ENCODE assay signal across 11 cellular contexts in genomic region chr1:8903410-8903809, GRCh38. TPM values are rescaled to one million over a fixed set of nuclear protein-coding genes. Genes with fewer than 3 reads are reported as not detected.
A peak's percentile ranks its signal among the peaks of the same experiment; 100 is the strongest.
DNase-seq lines count a peak whose midpoint lies in the region; ATAC-seq, FAIRE-seq and TF ChIP-seq lines count a peak whose summit lies in the region.
"Had no signal": no experiment of that assay in that cellular context is flagged by ENCODE, and none has a peak within 500 bp of the region (broad histone marks: within the 10 kb centered on the region; RNA-seq: fewer than 3 reads in every experiment).

No MANE protein-coding gene starts in this region.

- no peaks in the 10 kb centered on the region for H3K27me3 ChIP-seq in HL-60 (ENCODE audit: insufficient read depth, poor library complexity, severe bottlenecking)
- no peaks in the 10 kb centered on the region for H3K27me3 ChIP-seq in keratinocyte (ENCODE audit: control insufficient read depth, extremely low read depth, insufficient read depth, low read length)
- no peaks in the 10 kb centered on the region for H3K27me3 ChIP-seq in right cardiac atrium (ENCODE audit: control insufficient read depth, insufficient read depth)

- intact Hi-C loops in right cardiac atrium (cut with DNase I): no loop called here

- H3K9me3 ChIP-seq in keratinocyte (ENCODE audit: control insufficient read depth, low read depth, low read length) (no peaks in the 10 kb centered on the region), right cardiac atrium (ENCODE audit: control insufficient read depth, low read length) (no peaks in the 10 kb centered on the region)

- H3K4me2 ChIP-seq in keratinocyte (ENCODE audit: control insufficient read depth, extremely low read depth, insufficient read depth, low read depth, low read length): peak overlapping the region; percentile 53

- no peak for TF ChIP-seq CTCF in HL-60 (IDR thresholded peaks at IDR 0.05; ENCODE audit: insufficient read depth, low read length)
- peak in 2 of 3 experiments; percentile 15 to 50 for TF ChIP-seq CTCF in keratinocyte (optimal IDR thresholded peaks at IDR 0.05 in 1 of 3, IDR thresholded peaks at IDR 0.05 in 1 of 3, conservative IDR thresholded peaks at IDR 0.05 in 1 of 3; ENCODE audit: extremely low read depth in 1 of 3, insufficient read depth in 2 of 3, low read length in 3 of 3)

- H3K27me3 Mint-ChIP-seq in activated naive CD8-positive, alpha-beta T cell treated with anti-CD3 and anti-CD28 coated beads for 36 hours: no peaks in the 10 kb centered on the region

- DNase-seq in A172 (ENCODE audit: low spot score): peak; percentile 38
- DNase-seq in HL-60 (ENCODE audit: low read depth in 1 of 2, low spot score in 1 of 2): peak; percentile 33 to 71
- no peak for DNase-seq in activated naive CD8-positive, alpha-beta T cell treated with anti-CD3 and anti-CD28 coated beads for 36 hours
- DNase-seq in keratinocyte (ENCODE audit: low read depth, low spot score): no peak
- no peak for DNase-seq in NCI-H2171 treated with DMSO at 0.1 percent for 48 hours (lab: John Stamatoyannopoulos, UW)
- DNase-seq in NCI-H1436 treated with DMSO at 0.1 percent for 48 hours (lab: John Stamatoyannopoulos, UW): no peak
- DNase-seq in right cardiac atrium: no peak
- DNase-seq in LoVo (ENCODE audit: low spot score): no peak
- DNase-seq: activated gamma-delta T cell treated with Interleukin-2 at 50 U/mL for 16 hours had no signal

- no peak for ATAC-seq in right cardiac atrium

- H3K79me2 ChIP-seq in keratinocyte (ENCODE audit: control insufficient read depth, insufficient read depth, low read length): no peaks in the 10 kb centered on the region

- H3K27ac Mint-ChIP-seq in activated naive CD8-positive, alpha-beta T cell treated with anti-CD3 and anti-CD28 coated beads for 36 hours: peak overlapping the region; percentile 39

- H3K36me3 ChIP-seq in keratinocyte (ENCODE audit: control insufficient read depth in 2 of 2, extremely low read depth in 1 of 2, insufficient read depth in 2 of 2, low read length in 2 of 2): no peaks in the 10 kb centered on the region

- no peak overlapping the region for H2AFZ ChIP-seq in keratinocyte (ENCODE audit: control insufficient read depth, low read length)

- peaks cover 39% of the 10 kb centered on the region for H3K4me1 ChIP-seq in keratinocyte (ENCODE audit: control insufficient read depth, extremely low read depth, insufficient read depth, low read length)
- H3K4me1 ChIP-seq in right cardiac atrium (ENCODE audit: control insufficient read depth, insufficient read depth, low read length): peaks cover 5% of the 10 kb centered on the region

- no peak overlapping the region for H3K4me3 Mint-ChIP-seq in activated naive CD8-positive, alpha-beta T cell treated with anti-CD3 and anti-CD28 coated beads for 36 hours

- WGBS in right cardiac atrium: 96% methylated on average over 6 of the region's 6 CpGs

- peaks cover 42% of the 10 kb centered on the region for H3K36me3 Mint-ChIP-seq in activated naive CD8-positive, alpha-beta T cell treated with anti-CD3 and anti-CD28 coated beads for 36 hours

- no peaks in the 10 kb centered on the region for H4K20me1 ChIP-seq in keratinocyte (ENCODE audit: control insufficient read depth, extremely low read depth, insufficient read depth, low read length)

- H3K9me1 ChIP-seq in keratinocyte (ENCODE audit: control insufficient read depth, extremely low read depth, insufficient read depth, low read length): no peaks in the 10 kb centered on the region

- H3K9me3 Mint-ChIP-seq in activated naive CD8-positive, alpha-beta T cell treated with anti-CD3 and anti-CD28 coated beads for 36 hours: peaks cover 5% of the 10 kb centered on the region

- no peak overlapping the region for H3K27ac ChIP-seq in HL-60 (replicated peaks)
- H3K27ac ChIP-seq in keratinocyte (ENCODE audit: control insufficient read depth, insufficient read depth, low read length): peak overlapping the region; percentile 71
- H3K27ac ChIP-seq in right cardiac atrium (ENCODE audit: low read length): no peak overlapping the region

- no peak for FAIRE-seq in keratinocyte (lab: Jason Lieb, UNC)
- FAIRE-seq: D721Med, frontal cortex had no signal

- no peak overlapping the region for H3K9ac ChIP-seq in keratinocyte (ENCODE audit: control insufficient read depth, extremely low read depth, insufficient read depth, low read length)

- dilution Hi-C loops in keratinocyte (cut with MboI; ENCODE audit: extremely low pct_ligation_motif_present, low sequenced_read_pairs): no loop called here

- H3K4me1 Mint-ChIP-seq in activated naive CD8-positive, alpha-beta T cell treated with anti-CD3 and anti-CD28 coated beads for 36 hours: peaks cover 56% of the 10 kb centered on the region

- no peak overlapping the region for H3K4me3 ChIP-seq in HL-60 (replicated peaks; ENCODE audit: insufficient read depth, low read length)
- H3K4me3 ChIP-seq in keratinocyte (ENCODE audit: control insufficient read depth in 2 of 3, extremely low read depth in 1 of 3, insufficient read depth in 2 of 3, low read depth in 1 of 3, low read length in 3 of 3): no peak overlapping the region
- H3K4me3 ChIP-seq in right cardiac atrium (ENCODE audit: low read length): no peak overlapping the region

RNA-seq across cellular contexts. Expression of gene ENO1, which starts 24.9 kb away (rescaled TPM):
- total RNA-seq in A172 (2014; rRNA removed; shearing (Covaris generic)): 1,393 and 1,401 TPM in 2 replicates
- 1,000 to 10,000 TPM; 3,744 to 3,761 TPM for total RNA-seq in activated naive CD8-positive, alpha-beta T cell treated with anti-CD3 and anti-CD28 coated beads for 36 hours
- 1,831 to 2,152 TPM (median 1,908 TPM) in 3 replicates for polyA plus RNA-seq in keratinocyte
- 5,319 TPM for polyA plus RNA-seq in keratinocyte (2011; ENCODE audit: low read depth)
- polyA plus RNA-seq in keratinocyte (2011; cell fraction: cytosol; rRNA removed): 1,516 and 1,792 TPM in 2 replicates
- 1,367 and 1,540 TPM in 2 replicates for polyA plus RNA-seq in keratinocyte (2011; cell fraction: nucleus; rRNA removed)
- 973 and 2,209 TPM in 2 replicates for polyA plus RNA-seq in keratinocyte (2012; ENCODE audit: low replicate concordance)
- 2,026 to 2,762 TPM (median 2,694 TPM) in 3 replicates for polyA minus RNA-seq in keratinocyte
- 1,962 TPM for polyA minus RNA-seq in keratinocyte (2011; cell fraction: cytosol; rRNA and poly(A)+ RNA removed)
- polyA minus RNA-seq in keratinocyte (2011; cell fraction: nucleus; rRNA and poly(A)+ RNA removed): 651 and 812 TPM in 2 replicates
- 100 to 1,000 TPM; 146 to 335 (median 212) TPM for total RNA-seq in right cardiac atrium
- 138 TPM for polyA plus RNA-seq in right cardiac atrium

RNA-seq across cellular contexts. Expression of gene CA6, which starts 42.3 kb away (rescaled TPM):
- not detected in 2 replicates for total RNA-seq in A172 (2014; rRNA removed; shearing (Covaris generic))
- 10 to 100 TPM; 12.3 to 13.7 TPM for total RNA-seq in activated naive CD8-positive, alpha-beta T cell treated with anti-CD3 and anti-CD28 coated beads for 36 hours
- polyA plus RNA-seq in keratinocyte (not detected in 3 replicates), right cardiac atrium (not detected)
- not detected for polyA plus RNA-seq in keratinocyte (2011; ENCODE audit: low read depth)
- not detected in 2 replicates for polyA plus RNA-seq in keratinocyte (2011; cell fraction: cytosol; rRNA removed)
- polyA plus RNA-seq in keratinocyte (2011; cell fraction: nucleus; rRNA removed): not detected in 2 replicates
- not detected in 2 replicates for polyA plus RNA-seq in keratinocyte (2012; ENCODE audit: low replicate concordance)
- not detected in 3 replicates for polyA minus RNA-seq in keratinocyte
- polyA minus RNA-seq in keratinocyte (2011; cell fraction: cytosol; rRNA and poly(A)+ RNA removed): not detected
- polyA minus RNA-seq in keratinocyte (2011; cell fraction: nucleus; rRNA and poly(A)+ RNA removed): not detected in 2 replicates
- total RNA-seq in right cardiac atrium: not detected
- total RNA-seq: frontal cortex had no signal

Comparison
In these comparisons a context has a peak if more than half of its experiments do, and no peak if none do; other contexts are left out.
1. DNase-seq: peak in A172 (single experiment) and HL-60 (2 of 2); none in activated naive CD8-positive, alpha-beta T cell treated with anti-CD3 and anti-CD28 coated beads for 36 hours (single experiment), keratinocyte (single experiment), NCI-H2171 treated with DMSO at 0.1 percent for 48 hours (single experiment), NCI-H1436 treated with DMSO at 0.1 percent for 48 hours (single experiment), right cardiac atrium (0 of 3) and LoVo (single experiment).
2. RNA of gene CA6, which starts 42.3 kb away (total RNA-seq): 12.3 to 13.7 TPM in activated naive CD8-positive, alpha-beta T cell treated with anti-CD3 and anti-CD28 coated beads for 36 hours; not detected in A172 and not detected in right cardiac atrium; every median in the first group is over 10 times any median in the second.